In genomic region chr7:158783595-158783994, GRCh38 we compare ENCODE assay signal across 15 cellular contexts. TPM values are rescaled to one million over a fixed set of nuclear protein-coding genes. Genes with fewer than 3 reads are reported as not detected.
A peak's percentile ranks its signal among the peaks of the same experiment; 100 is the strongest.
DNase-seq lines count a peak whose midpoint lies in the region; ATAC-seq, FAIRE-seq and TF ChIP-seq lines count a peak whose summit lies in the region.
"Had no signal": no experiment of that assay in that cellular context is flagged by ENCODE, and none has a peak within 500 bp of the region (broad histone marks: within the 10 kb centered on the region; RNA-seq: fewer than 3 reads in every experiment).

No MANE protein-coding gene starts in this region.

- H3K4me3 ChIP-seq in IMR-90 (ENCODE audit: insufficient read depth, low read depth, low read length), result no peak overlapping the region
- no peak overlapping the region for H3K4me3 ChIP-seq in keratinocyte (ENCODE audit: control insufficient read depth in 2 of 3, extremely low read depth in 1 of 3, insufficient read depth in 2 of 3, low read depth in 1 of 3, low read length in 3 of 3)
- H3K4me3 ChIP-seq: ovary had no signal

- H2AFZ ChIP-seq in IMR-90 (replicated peaks; ENCODE audit: low read length, poor library complexity) (no peak overlapping the region), keratinocyte (ENCODE audit: control insufficient read depth, low read length) (no peak overlapping the region)

- ATAC-seq in IMR-90 (ENCODE audit: low read depth) (no peak), HG02870 (IDR thresholded peaks at IDR 0.05; ENCODE audit: unreplicated experiment) (no peak), GM18873 (IDR thresholded peaks at IDR 0.05; ENCODE audit: low FRiP score, unreplicated experiment) (no peak)
- ATAC-seq in activated naive CD8-positive, alpha-beta T cell treated with anti-CD3 and anti-CD28 coated beads, Interleukin-2, amount 50 U/mL, for 24 hours, result peak; percentile 45
- peak; percentile 67 for ATAC-seq in stimulated activated naive CD8-positive, alpha-beta T cell treated with anti-CD3 and anti-CD28 coated beads, Interleukin-15, amount 100 ng/mL, for 72 hours

- TF ChIP-seq RAD21 in IMR-90 (IDR thresholded peaks at IDR 0.05; ENCODE audit: low read length), result no peak

- peak; percentile 32 for FAIRE-seq in keratinocyte (lab: Jason Lieb, UNC)

- no peak overlapping the region for H3K18ac ChIP-seq in IMR-90 (ENCODE audit: low read depth, low read length)

- peaks cover 2% of the 10 kb centered on the region for H3K79me2 ChIP-seq in keratinocyte (ENCODE audit: control insufficient read depth, insufficient read depth, low read length)

- peaks cover 9% of the 10 kb centered on the region for H3K4me1 Mint-ChIP-seq in activated naive CD8-positive, alpha-beta T cell treated with anti-CD3 and anti-CD28 coated beads, Interleukin-2, amount 50 U/mL, for 24 hours
- no peaks in the 10 kb centered on the region for H3K4me1 Mint-ChIP-seq in stimulated activated naive CD8-positive, alpha-beta T cell treated with anti-CD3 and anti-CD28 coated beads, Interleukin-15, amount 100 ng/mL, for 72 hours

- H3K9ac ChIP-seq in IMR-90 (ENCODE audit: low read depth, low read length), result no peak overlapping the region
- H3K9ac ChIP-seq in keratinocyte (ENCODE audit: control insufficient read depth, extremely low read depth, insufficient read depth, low read length), result peak overlapping the region; percentile 13

- H3K36me3 ChIP-seq in IMR-90 (ENCODE audit: control insufficient read depth, insufficient read depth, low read length) (peaks cover 36% of the 10 kb centered on the region), keratinocyte (ENCODE audit: control insufficient read depth in 2 of 2, extremely low read depth in 1 of 2, insufficient read depth in 2 of 2, low read length in 2 of 2) (peaks cover 19 to 38% of the 10 kb centered on the region in 2 experiments)
- H3K36me3 ChIP-seq: ovary had no signal

- H3K27me3 ChIP-seq in IMR-90 (ENCODE audit: control insufficient read depth, insufficient read depth, low read length), result no peaks in the 10 kb centered on the region
- H3K27me3 ChIP-seq in keratinocyte (ENCODE audit: control insufficient read depth, extremely low read depth, insufficient read depth, low read length), result no peaks in the 10 kb centered on the region
- H3K27me3 ChIP-seq: ovary had no signal

- no CpG with 5 or more reads among the region's 8 CpGs for WGBS in IMR-90 (ENCODE audit: extremely low coverage in 2 of 2, insufficient read length in 1 of 2), 2 experiments

- no peak overlapping the region for H3K4ac ChIP-seq in IMR-90 (ENCODE audit: low read depth, low read length)

- H2BK5ac ChIP-seq in IMR-90 (ENCODE audit: low read depth, low read length, poor library complexity, severe bottlenecking), result no peak overlapping the region

- H2BK15ac ChIP-seq in IMR-90 (ENCODE audit: low read depth, low read length), result no peak overlapping the region

- H3K9me3 ChIP-seq in IMR-90 (ENCODE audit: control insufficient read depth, insufficient read depth, low read length) (no peaks in the 10 kb centered on the region), keratinocyte (ENCODE audit: control insufficient read depth, low read depth, low read length) (no peaks in the 10 kb centered on the region)
- H3K9me3 ChIP-seq: ovary had no signal

- H4K20me1 ChIP-seq in IMR-90 (ENCODE audit: insufficient read depth, low read length) (no peaks in the 10 kb centered on the region; the same call in 1 of the 2 replicates), keratinocyte (ENCODE audit: control insufficient read depth, extremely low read depth, insufficient read depth, low read length) (no peaks in the 10 kb centered on the region)

- peaks cover 22% of the 10 kb centered on the region for H3K9me1 ChIP-seq in IMR-90 (ENCODE audit: insufficient read depth, low read length)
- no peaks in the 10 kb centered on the region for H3K9me1 ChIP-seq in keratinocyte (ENCODE audit: control insufficient read depth, extremely low read depth, insufficient read depth, low read length)

- TF ChIP-seq CTCF in IMR-90 (conservative IDR thresholded peaks at IDR 0.05; ENCODE audit: low read depth, low read length) (no peak), keratinocyte (optimal IDR thresholded peaks at IDR 0.05 in 1 of 3, IDR thresholded peaks at IDR 0.05 in 1 of 3, conservative IDR thresholded peaks at IDR 0.05 in 1 of 3; ENCODE audit: extremely low read depth in 1 of 3, insufficient read depth in 2 of 3, low read length in 3 of 3) (no peak)

- no peak overlapping the region for H2AK5ac ChIP-seq in IMR-90 (ENCODE audit: low read depth, low read length)

- no peak overlapping the region for H4K8ac ChIP-seq in IMR-90 (ENCODE audit: low read depth in 2 of 2, low read length in 2 of 2)

- H3K4me2 ChIP-seq in IMR-90 (ENCODE audit: low read depth, low read length), result no peak overlapping the region
- H3K4me2 ChIP-seq in keratinocyte (ENCODE audit: control insufficient read depth, extremely low read depth, insufficient read depth, low read depth, low read length), result peak overlapping the region; percentile 49

- H3K56ac ChIP-seq in IMR-90 (ENCODE audit: extremely low read depth, insufficient read depth, low read length), result no peak overlapping the region

- H3K27ac ChIP-seq in IMR-90 (ENCODE audit: insufficient read depth, low read length) (no peak overlapping the region), keratinocyte (ENCODE audit: control insufficient read depth, insufficient read depth, low read length) (peak overlapping the region; percentile 32)

- H3K23ac ChIP-seq in IMR-90 (ENCODE audit: low read depth, low read length), result no peak overlapping the region

- H2BK20ac ChIP-seq in IMR-90 (ENCODE audit: low read depth, low read length), result no peak overlapping the region

- in situ Hi-C loops in IMR-90 (cut with MboI; ENCODE audit: low sequenced_read_pairs), result no loop called here

- H3K27ac Mint-ChIP-seq in activated naive CD8-positive, alpha-beta T cell treated with anti-CD3 and anti-CD28 coated beads, Interleukin-2, amount 50 U/mL, for 24 hours, result no peak overlapping the region
- peak overlapping the region in 1 of 2 donors; percentile 67 for H3K27ac Mint-ChIP-seq in stimulated activated naive CD8-positive, alpha-beta T cell treated with anti-CD3 and anti-CD28 coated beads, Interleukin-15, amount 100 ng/mL, for 72 hours
- H3K27ac Mint-ChIP-seq: dendritic cell treated with granulocyte-macrophage colony-stimulating factor and Interleukin-4, amounts not matched to agents 40 ng/mL and 50 ng/mL, for 4 days; stimulated activated naive CD8-positive, alpha-beta T cell treated with anti-CD3 and anti-CD28 coated beads, Interleukin-15, Interleukin-2, amounts not matched to agents 100 ng/mL and 50 ng/mL, for 24 hours had no signal

- peak overlapping the region; percentile 26 for H2AK9ac ChIP-seq in IMR-90 (replicated peaks; ENCODE audit: low read depth, low read length, poor library complexity)

- intact Hi-C loops in IMR-90 (cut with micrococcal nuclease), result loop anchor here (2.0 kb wide), 1 partner anchor 45 kb away; the partner anchor contains the start of gene ESYT2

- H3K36me3 Mint-ChIP-seq in activated naive CD8-positive, alpha-beta T cell treated with anti-CD3 and anti-CD28 coated beads, Interleukin-2, amount 50 U/mL, for 24 hours (ENCODE audit: low read depth), result peaks cover 15% of the 10 kb centered on the region

- BruUV-seq in IMR-90 (replicated peaks; lab: Mats Ljungman, UMichigan), result no TSS peak

- dilution Hi-C loops in IMR-90 (cut with HindIII; ENCODE audit: low sequenced_read_pairs, unreplicated experiment) (no loop called here), keratinocyte (cut with MboI; ENCODE audit: extremely low pct_ligation_motif_present, low sequenced_read_pairs) (no loop called here)

- no peak overlapping the region for H3K4me3 Mint-ChIP-seq in activated naive CD8-positive, alpha-beta T cell treated with anti-CD3 and anti-CD28 coated beads, Interleukin-2, amount 50 U/mL, for 24 hours
- H3K4me3 Mint-ChIP-seq in stimulated activated naive CD8-positive, alpha-beta T cell treated with anti-CD3 and anti-CD28 coated beads, Interleukin-15, amount 100 ng/mL, for 72 hours, result no peak overlapping the region
- H3K4me3 Mint-ChIP-seq: dendritic cell treated with granulocyte-macrophage colony-stimulating factor and Interleukin-4, amounts not matched to agents 40 ng/mL and 50 ng/mL, for 4 days; stimulated activated naive CD8-positive, alpha-beta T cell treated with anti-CD3 and anti-CD28 coated beads, Interleukin-15, Interleukin-2, amounts not matched to agents 100 ng/mL and 50 ng/mL, for 24 hours had no signal

- CTCF ChIA-PET in IMR-90 (lab: Yijun Ruan, JAX), result no interaction called here

- no peak for TF ChIP-seq POLR2A in IMR-90 (IDR thresholded peaks at IDR 0.05; ENCODE audit: low read depth, low read length)

- no peak overlapping the region for H2BK120ac ChIP-seq in IMR-90 (ENCODE audit: low read depth, low read length)

- no peak overlapping the region for H4K91ac ChIP-seq in IMR-90 (ENCODE audit: insufficient read depth, low read depth, low read length)

- H3K79me1 ChIP-seq in IMR-90 (ENCODE audit: low read depth in 1 of 2, low read length in 2 of 2), result peaks cover 13 to 38% of the 10 kb centered on the region in 2 experiments

- no peak overlapping the region for H3K14ac ChIP-seq in IMR-90 (replicated peaks; ENCODE audit: low read depth, low read length)

- DNase-seq in IMR-90, result no peak
- DNase-seq in activated naive CD8-positive, alpha-beta T cell treated with anti-CD3 and anti-CD28 coated beads, Interleukin-2, amount 50 U/mL, for 24 hours, result no peak
- no peak for DNase-seq in keratinocyte (ENCODE audit: low read depth, low spot score)
- DNase-seq in stimulated activated naive CD8-positive, alpha-beta T cell treated with anti-CD3 and anti-CD28 coated beads, Interleukin-15, amount 100 ng/mL, for 72 hours, result peak in 1 of 2 donors; percentile 12
- no peak for DNase-seq in SIG-M5 (lab: John Stamatoyannopoulos, UW)
- no peak for DNase-seq in stimulated activated CD4-positive, alpha-beta T cell treated with anti-CD3 and anti-CD28 coated beads, Interleukin-2, amount 100 ng/mL, for 24 hours
- DNase-seq: activated effector memory CD4-positive, alpha-beta T cell treated with Interleukin-2 at 50 U/mL for 16 hours; KG1; NCI-H1694 treated with DMSO at 0.1 percent for 48 hours; stimulated activated CD4-positive, alpha-beta T cell treated with anti-CD3 and anti-CD28 coated beads, Interleukin-4, amount 100 ng/mL, for 4 hours had no signal

- POLR2A ChIA-PET in IMR-90 (lab: Charles Lee; ENCODE audit: unreplicated experiment), result no interaction called here

- no peak overlapping the region for H4K5ac ChIP-seq in IMR-90 (ENCODE audit: low read depth, low read length)

- no peaks in the 10 kb centered on the region for H3K9me3 Mint-ChIP-seq in activated naive CD8-positive, alpha-beta T cell treated with anti-CD3 and anti-CD28 coated beads, Interleukin-2, amount 50 U/mL, for 24 hours
- H3K9me3 Mint-ChIP-seq in stimulated activated naive CD8-positive, alpha-beta T cell treated with anti-CD3 and anti-CD28 coated beads, Interleukin-15, amount 100 ng/mL, for 72 hours, result no peaks in the 10 kb centered on the region
- H3K9me3 Mint-ChIP-seq: dendritic cell treated with granulocyte-macrophage colony-stimulating factor and Interleukin-4, amounts not matched to agents 40 ng/mL and 50 ng/mL, for 4 days; stimulated activated naive CD8-positive, alpha-beta T cell treated with anti-CD3 and anti-CD28 coated beads, Interleukin-15, Interleukin-2, amounts not matched to agents 100 ng/mL and 50 ng/mL, for 24 hours had no signal

- H3K27me3 Mint-ChIP-seq in activated naive CD8-positive, alpha-beta T cell treated with anti-CD3 and anti-CD28 coated beads, Interleukin-2, amount 50 U/mL, for 24 hours, result no peaks in the 10 kb centered on the region
- H3K27me3 Mint-ChIP-seq in stimulated activated naive CD8-positive, alpha-beta T cell treated with anti-CD3 and anti-CD28 coated beads, Interleukin-15, amount 100 ng/mL, for 72 hours, result no peaks in the 10 kb centered on the region
- H3K27me3 Mint-ChIP-seq: dendritic cell treated with granulocyte-macrophage colony-stimulating factor and Interleukin-4, amounts not matched to agents 40 ng/mL and 50 ng/mL, for 4 days; stimulated activated naive CD8-positive, alpha-beta T cell treated with anti-CD3 and anti-CD28 coated beads, Interleukin-15, Interleukin-2, amounts not matched to agents 100 ng/mL and 50 ng/mL, for 24 hours had no signal

- H3K4me1 ChIP-seq in IMR-90 (ENCODE audit: control insufficient read depth, insufficient read depth, low read length) (peaks cover 8% of the 10 kb centered on the region), keratinocyte (ENCODE audit: control insufficient read depth, extremely low read depth, insufficient read depth, low read length) (peaks cover 16% of the 10 kb centered on the region)

RNA-seq across cellular contexts. Expression of gene ESYT2, which starts 45.7 kb away (rescaled TPM):
- total RNA-seq in IMR-90 (2012; rRNA removed), result 64.4 and 69.9 TPM in 2 replicates
- polyA plus RNA-seq in IMR-90 (2012; rRNA removed), result 23.7 and 26.7 TPM in 2 replicates
- polyA plus RNA-seq in IMR-90 (2012; cell fraction: cytosol; rRNA removed), result 7.2 and 17.1 TPM in 2 replicates
- polyA plus RNA-seq in IMR-90 (2012; cell fraction: nucleus; rRNA removed; ENCODE audit: low replicate concordance), result 19.8 and 30.4 TPM in 2 replicates
- polyA plus RNA-seq in keratinocyte, result 37.5 to 45.9 TPM (median 43.3 TPM) in 3 replicates
- polyA plus RNA-seq in keratinocyte (2011; ENCODE audit: low read depth), result 25.0 TPM
- 20.4 and 30.4 TPM in 2 replicates for polyA plus RNA-seq in keratinocyte (2011; cell fraction: cytosol; rRNA removed)
- polyA plus RNA-seq in keratinocyte (2011; cell fraction: nucleus; rRNA removed), result 48.0 and 55.0 TPM in 2 replicates
- polyA plus RNA-seq in keratinocyte (2012; ENCODE audit: low replicate concordance), result 28.8 and 38.8 TPM in 2 replicates
- polyA minus RNA-seq in keratinocyte, result 40.8 to 60.4 TPM (median 48.7 TPM) in 3 replicates
- 53.3 TPM for polyA minus RNA-seq in keratinocyte (2011; cell fraction: cytosol; rRNA and poly(A)+ RNA removed)
- 70.4 and 102 TPM in 2 replicates for polyA minus RNA-seq in keratinocyte (2011; cell fraction: nucleus; rRNA and poly(A)+ RNA removed)

Comparison
In these comparisons a context has a peak if more than half of its experiments do, and no peak if none do; other contexts are left out.
1. ATAC-seq: peak in activated naive CD8-positive, alpha-beta T cell treated with anti-CD3 and anti-CD28 coated beads, Interleukin-2, amount 50 U/mL, for 24 hours (single experiment) and stimulated activated naive CD8-positive, alpha-beta T cell treated with anti-CD3 and anti-CD28 coated beads, Interleukin-15, amount 100 ng/mL, for 72 hours (single experiment); none in IMR-90 (single experiment), HG02870 (single experiment) and GM18873 (single experiment).